12 cellular contexts compared by ENCODE assay signal in the genomic region with DNA sequence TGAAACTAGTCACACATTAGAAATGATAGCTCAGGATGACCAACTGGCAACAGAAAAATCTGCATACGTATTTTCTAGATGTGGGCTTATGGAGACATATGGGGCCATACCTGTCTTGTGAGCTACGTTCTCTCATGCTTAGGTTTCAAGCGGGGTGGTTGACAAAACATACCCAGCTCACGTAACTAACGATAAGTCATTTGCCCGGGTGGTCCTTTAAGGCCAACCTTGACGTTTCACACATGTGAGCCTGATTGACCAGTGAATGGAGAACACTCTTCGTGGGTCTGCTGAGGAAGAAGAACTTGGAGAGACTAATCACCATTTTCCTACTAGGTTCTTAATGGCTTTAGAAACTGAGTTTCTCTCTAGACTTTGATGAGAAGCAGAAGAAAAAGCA. TPM values are rescaled to one million over a fixed set of nuclear protein-coding genes. Genes with fewer than 3 reads are reported as not detected.
DNase-seq lines count a peak whose midpoint lies in the region; ATAC-seq and TF ChIP-seq lines count a peak whose summit lies in the region.
"Had no signal": no experiment of that assay in that cellular context is flagged by ENCODE, and none has a peak within 500 bp of the region (broad histone marks: within the 10 kb centered on the region; RNA-seq: fewer than 3 reads in every experiment).

No MANE protein-coding gene starts in this region.

- H3K9ac ChIP-seq in MM.1S (ENCODE audit: low read length) = no peak overlapping the region
- H3K9ac ChIP-seq in duodenal mucosa (ENCODE audit: low read depth in 1 of 2, low read length in 2 of 2) = peak overlapping the region in 1 of 2 donors; percentile 39
- H3K9ac ChIP-seq in skeletal muscle satellite cell (ENCODE audit: low read depth, low read length) = no peak overlapping the region

- no peaks in the 10 kb centered on the region for H3K27me3 ChIP-seq in MM.1S (replicated peaks; ENCODE audit: insufficient read depth, low read length)
- no peaks in the 10 kb centered on the region for H3K27me3 ChIP-seq in duodenal mucosa (ENCODE audit: control insufficient read depth in 1 of 2, insufficient read depth in 2 of 2, low read length in 2 of 2)
- no peaks in the 10 kb centered on the region for H3K27me3 ChIP-seq in skeletal muscle satellite cell (ENCODE audit: control insufficient read depth, insufficient read depth, low read length)
- H3K27me3 ChIP-seq in aorta (ENCODE audit: control insufficient read depth in 1 of 2, insufficient read depth in 2 of 2, low read length in 1 of 2) = no peaks in the 10 kb centered on the region

- no peaks in the 10 kb centered on the region for H3K79me2 ChIP-seq in MM.1S (ENCODE audit: low read length)

- peaks cover 16% of the 10 kb centered on the region for H3K9me3 Mint-ChIP-seq in T-helper 1 cell treated with Interleukin-12 subunit alpha and Interleukin-12 subunit beta and Interleukin-4 antibody, amounts not matched to agents 30 μg/mL and 1 μg/mL, for 36 hours

- no peaks in the 10 kb centered on the region for H3K36me3 ChIP-seq in MM.1S (replicated peaks; ENCODE audit: insufficient read depth, low read length)
- H3K36me3 ChIP-seq in duodenal mucosa (ENCODE audit: control insufficient read depth in 1 of 2, insufficient read depth in 2 of 2, low read length in 2 of 2) = no peaks in the 10 kb centered on the region
- H3K36me3 ChIP-seq in skeletal muscle satellite cell (ENCODE audit: insufficient read depth, low read length) = no peaks in the 10 kb centered on the region
- H3K36me3 ChIP-seq in aorta (ENCODE audit: control insufficient read depth in 1 of 2, insufficient read depth in 2 of 2, low read length in 1 of 2) = no peaks in the 10 kb centered on the region

- H3K4me1 Mint-ChIP-seq in T-helper 1 cell treated with Interleukin-12 subunit alpha and Interleukin-12 subunit beta and Interleukin-4 antibody, amounts not matched to agents 30 μg/mL and 1 μg/mL, for 36 hours (ENCODE audit: low read depth) = peaks cover 54% of the 10 kb centered on the region

- intact Hi-C loops in aorta (cut with DNase I) = no loop called here

- no peaks in the 10 kb centered on the region for H4K20me1 ChIP-seq in MM.1S (ENCODE audit: insufficient read depth, low read length)

- H3K4me2 ChIP-seq in MM.1S (ENCODE audit: low read depth, low read length) (peak overlapping the region; percentile 75; the same call in 1 of the 2 replicates), skeletal muscle satellite cell (ENCODE audit: low read length) (peak overlapping the region; percentile 46)

- H3K4me1 ChIP-seq in MM.1S (ENCODE audit: low read length) (peaks cover 29% of the 10 kb centered on the region), duodenal mucosa (ENCODE audit: control insufficient read depth in 1 of 2, insufficient read depth in 2 of 2, low read length in 2 of 2) (peaks cover 7 to 17% of the 10 kb centered on the region in 2 donors), skeletal muscle satellite cell (ENCODE audit: control insufficient read depth, insufficient read depth, low read length) (peaks cover 18% of the 10 kb centered on the region), aorta (ENCODE audit: control insufficient read depth in 1 of 2, insufficient read depth in 2 of 2, low read length in 2 of 2) (no peaks in the 10 kb centered on the region)

- peaks cover under 1% of the 10 kb centered on the region for H3K27me3 Mint-ChIP-seq in T-helper 1 cell treated with Interleukin-12 subunit alpha and Interleukin-12 subunit beta and Interleukin-4 antibody, amounts not matched to agents 30 μg/mL and 1 μg/mL, for 36 hours (ENCODE audit: low read depth)

- WGBS in aorta, 2 donors = 83 to 86% methylated on average over 8 of the region's 8 CpGs

- H3K9me2 ChIP-seq in MM.1S (replicated peaks; ENCODE audit: insufficient read depth, low read length) = no peaks in the 10 kb centered on the region

- H3F3A ChIP-seq in MM.1S (ENCODE audit: insufficient read depth, low read length) = peaks cover 3% of the 10 kb centered on the region; the same call in 1 of the 2 replicates

- peak overlapping the region; percentile 93 for H3K27ac Mint-ChIP-seq in T-helper 1 cell treated with Interleukin-12 subunit alpha and Interleukin-12 subunit beta and Interleukin-4 antibody, amounts not matched to agents 30 μg/mL and 1 μg/mL, for 36 hours

- ATAC-seq in GM21576 (IDR thresholded peaks at IDR 0.05; ENCODE audit: unreplicated experiment) (no peak), aorta (ENCODE audit: low FRiP score) (no peak)

- no peak overlapping the region for H3K4me3 ChIP-seq in MM.1S (ENCODE audit: low read length)
- peak overlapping the region in 1 of 2 donors; percentile 61 for H3K4me3 ChIP-seq in duodenal mucosa (ENCODE audit: low read depth in 1 of 2, low read length in 2 of 2)
- H3K4me3 ChIP-seq in skeletal muscle satellite cell (ENCODE audit: low read length) = no peak overlapping the region
- H3K4me3 ChIP-seq in aorta (ENCODE audit: low read length in 2 of 2) = no peak overlapping the region

- H2AFZ ChIP-seq in MM.1S (ENCODE audit: low read length) = no peak overlapping the region

- H3K27ac ChIP-seq in MM.1S (ENCODE audit: low read length) = no peak overlapping the region
- H3K27ac ChIP-seq in duodenal mucosa (ENCODE audit: low read depth, low read length) = peak overlapping the region; percentile 58
- no peak overlapping the region for H3K27ac ChIP-seq in aorta (ENCODE audit: low read depth in 1 of 2, low read length in 2 of 2)
- H3K27ac ChIP-seq: 22Rv1 had no signal

- no peak for DNase-seq in T-helper 1 cell
- no peak for DNase-seq in MM.1S
- DNase-seq in aorta = no peak
- no peak for DNase-seq in NOMO-1 treated with dmso at 0.1 percent for 144 hours (lab: John Stamatoyannopoulos, UW; ENCODE audit: unreplicated experiment)
- DNase-seq: GOT3, NCI-H226, SHP77 treated with DMSO at 0.1 percent for 48 hours had no signal

- no peaks in the 10 kb centered on the region for H3K9me3 ChIP-seq in MM.1S (replicated peaks; ENCODE audit: insufficient read depth, low read length)
- H3K9me3 ChIP-seq in duodenal mucosa (ENCODE audit: control insufficient read depth in 1 of 2, low read length in 2 of 2) = peaks cover 2 to 6% of the 10 kb centered on the region in 2 donors
- H3K9me3 ChIP-seq in skeletal muscle satellite cell (replicated peaks; ENCODE audit: low read length) = peaks cover 3% of the 10 kb centered on the region
- H3K9me3 ChIP-seq in aorta (ENCODE audit: control insufficient read depth, low read length) = no peaks in the 10 kb centered on the region

- peak overlapping the region; percentile 80 for H3K4me3 Mint-ChIP-seq in T-helper 1 cell treated with Interleukin-12 subunit alpha and Interleukin-12 subunit beta and Interleukin-4 antibody, amounts not matched to agents 30 μg/mL and 1 μg/mL, for 36 hours

- TF ChIP-seq CTCF in MM.1S (IDR thresholded peaks at IDR 0.05; ENCODE audit: low read length) = no peak

- H3K36me3 Mint-ChIP-seq in T-helper 1 cell treated with Interleukin-12 subunit alpha and Interleukin-12 subunit beta and Interleukin-4 antibody, amounts not matched to agents 30 μg/mL and 1 μg/mL, for 36 hours (ENCODE audit: low read depth) = peaks cover 23% of the 10 kb centered on the region

RNA-seq across cellular contexts. Expression of a gene that starts 13.5 kb away (rescaled TPM):
- total RNA-seq in skeletal muscle satellite cell (2012; rRNA removed) = 0.25 and 1.1 TPM in 2 replicates
- total RNA-seq in aorta = 10 to 100 TPM; 11.2 to 17.9 TPM
- polyA plus RNA-seq in aorta = 1 to 10 TPM; 8.7 to 9.9 TPM
